ENCODE assay signal across 1 cellular context in the genomic region with DNA sequence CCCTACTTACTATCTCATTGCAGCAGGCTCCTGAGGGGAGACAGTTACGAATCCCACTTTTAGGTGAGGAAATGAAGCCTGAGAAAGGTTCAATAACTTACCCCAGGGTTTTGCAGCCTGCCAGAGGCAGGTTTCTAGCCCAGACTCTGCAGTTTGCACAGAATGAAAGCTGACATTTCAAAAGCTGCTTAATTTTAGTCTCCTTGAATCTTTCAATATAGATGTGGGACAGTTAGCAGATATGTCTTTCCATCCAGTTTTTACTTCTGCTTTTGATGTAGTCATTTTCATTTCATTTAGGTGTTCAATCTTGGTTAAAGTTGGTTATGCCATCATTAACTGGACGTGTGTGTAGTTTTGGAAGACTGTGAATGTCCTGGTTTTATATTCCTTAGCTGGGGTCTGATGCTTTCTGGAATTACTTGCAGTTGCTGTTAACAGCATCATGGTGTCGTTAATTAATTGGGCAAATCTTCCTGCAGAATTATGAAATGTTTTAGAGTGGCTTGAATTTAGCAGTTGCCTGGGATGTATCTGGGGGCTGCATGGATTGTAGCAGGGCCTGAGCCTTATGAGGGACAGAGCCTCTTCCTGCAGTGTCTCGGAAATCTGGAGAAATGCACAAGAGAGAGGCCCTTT.
TF ChIP-seq lines count a peak whose summit lies in the region.

No MANE protein-coding gene starts in this region.

TF ChIP-seq in liver, 16 proteins besides CTCF, POLR2A, EP300 and RAD21 (continued from another document):
- TF ChIP-seq, protein P1, sequence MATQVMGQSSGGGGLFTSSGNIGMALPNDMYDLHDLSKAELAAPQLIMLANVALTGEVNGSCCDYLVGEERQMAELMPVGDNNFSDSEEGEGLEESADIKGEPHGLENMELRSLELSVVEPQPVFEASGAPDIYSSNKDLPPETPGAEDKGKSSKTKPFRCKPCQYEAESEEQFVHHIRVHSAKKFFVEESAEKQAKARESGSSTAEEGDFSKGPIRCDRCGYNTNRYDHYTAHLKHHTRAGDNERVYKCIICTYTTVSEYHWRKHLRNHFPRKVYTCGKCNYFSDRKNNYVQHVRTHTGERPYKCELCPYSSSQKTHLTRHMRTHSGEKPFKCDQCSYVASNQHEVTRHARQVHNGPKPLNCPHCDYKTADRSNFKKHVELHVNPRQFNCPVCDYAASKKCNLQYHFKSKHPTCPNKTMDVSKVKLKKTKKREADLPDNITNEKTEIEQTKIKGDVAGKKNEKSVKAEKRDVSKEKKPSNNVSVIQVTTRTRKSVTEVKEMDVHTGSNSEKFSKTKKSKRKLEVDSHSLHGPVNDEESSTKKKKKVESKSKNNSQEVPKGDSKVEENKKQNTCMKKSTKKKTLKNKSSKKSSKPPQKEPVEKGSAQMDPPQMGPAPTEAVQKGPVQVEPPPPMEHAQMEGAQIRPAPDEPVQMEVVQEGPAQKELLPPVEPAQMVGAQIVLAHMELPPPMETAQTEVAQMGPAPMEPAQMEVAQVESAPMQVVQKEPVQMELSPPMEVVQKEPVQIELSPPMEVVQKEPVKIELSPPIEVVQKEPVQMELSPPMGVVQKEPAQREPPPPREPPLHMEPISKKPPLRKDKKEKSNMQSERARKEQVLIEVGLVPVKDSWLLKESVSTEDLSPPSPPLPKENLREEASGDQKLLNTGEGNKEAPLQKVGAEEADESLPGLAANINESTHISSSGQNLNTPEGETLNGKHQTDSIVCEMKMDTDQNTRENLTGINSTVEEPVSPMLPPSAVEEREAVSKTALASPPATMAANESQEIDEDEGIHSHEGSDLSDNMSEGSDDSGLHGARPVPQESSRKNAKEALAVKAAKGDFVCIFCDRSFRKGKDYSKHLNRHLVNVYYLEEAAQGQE (IDR thresholded peaks at IDR 0.05), result no peak
- TF ChIP-seq EGR1 (IDR thresholded peaks at IDR 0.05; ENCODE audit: low read depth in 2 of 2) (no peak), NR2F2 (IDR thresholded peaks at IDR 0.05) (no peak), FOXA1 (IDR thresholded peaks at IDR 0.05) (no peak), FOXA2 (IDR thresholded peaks at IDR 0.05) (no peak), YY1 (IDR thresholded peaks at IDR 0.05) (no peak)
- TF ChIP-seq, protein P2, sequence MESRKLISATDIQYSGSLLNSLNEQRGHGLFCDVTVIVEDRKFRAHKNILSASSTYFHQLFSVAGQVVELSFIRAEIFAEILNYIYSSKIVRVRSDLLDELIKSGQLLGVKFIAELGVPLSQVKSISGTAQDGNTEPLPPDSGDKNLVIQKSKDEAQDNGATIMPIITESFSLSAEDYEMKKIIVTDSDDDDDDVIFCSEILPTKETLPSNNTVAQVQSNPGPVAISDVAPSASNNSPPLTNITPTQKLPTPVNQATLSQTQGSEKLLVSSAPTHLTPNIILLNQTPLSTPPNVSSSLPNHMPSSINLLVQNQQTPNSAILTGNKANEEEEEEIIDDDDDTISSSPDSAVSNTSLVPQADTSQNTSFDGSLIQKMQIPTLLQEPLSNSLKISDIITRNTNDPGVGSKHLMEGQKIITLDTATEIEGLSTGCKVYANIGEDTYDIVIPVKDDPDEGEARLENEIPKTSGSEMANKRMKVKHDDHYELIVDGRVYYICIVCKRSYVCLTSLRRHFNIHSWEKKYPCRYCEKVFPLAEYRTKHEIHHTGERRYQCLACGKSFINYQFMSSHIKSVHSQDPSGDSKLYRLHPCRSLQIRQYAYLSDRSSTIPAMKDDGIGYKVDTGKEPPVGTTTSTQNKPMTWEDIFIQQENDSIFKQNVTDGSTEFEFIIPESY (IDR thresholded peaks at IDR 0.05), result no peak
